ENCODE assay signal across 13 cellular contexts in the genomic region with DNA sequence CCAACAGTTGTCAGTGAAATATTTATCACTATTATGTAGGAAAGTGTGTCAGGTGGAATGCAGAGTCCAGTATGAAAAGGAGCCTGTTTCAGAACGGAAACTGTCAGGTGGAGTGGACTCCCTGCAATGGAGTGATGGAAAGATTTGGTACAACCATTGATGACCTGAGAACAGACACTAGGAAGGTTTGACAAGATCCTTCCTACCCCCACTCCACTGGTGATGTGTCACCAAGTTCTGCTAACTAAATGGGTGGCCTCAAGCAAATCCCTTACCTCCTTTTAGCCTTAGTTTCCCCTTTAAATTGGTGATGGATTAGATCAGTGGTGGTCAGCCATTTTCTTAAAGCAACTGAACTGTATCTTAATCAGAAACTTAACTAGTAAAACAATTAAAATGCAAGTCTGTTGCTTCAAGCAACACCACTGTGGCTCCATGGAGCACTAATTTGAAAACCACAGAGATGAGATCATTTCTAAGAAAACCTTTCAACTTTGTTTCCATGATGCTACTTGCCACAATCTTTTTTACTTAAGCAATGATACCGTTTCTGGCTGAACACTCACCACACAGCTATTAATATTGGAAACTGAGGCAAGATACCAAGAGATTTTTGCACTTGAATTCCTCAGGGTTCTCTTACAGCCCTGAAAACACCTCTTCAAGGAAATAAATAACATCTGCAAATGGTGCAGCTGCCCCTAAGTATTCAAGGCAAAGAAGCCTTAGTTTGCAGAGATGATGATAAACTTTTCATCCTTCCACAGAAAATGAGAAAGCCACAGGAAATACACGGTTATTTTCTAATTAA.
DNase-seq lines count a peak whose midpoint lies in the region; ATAC-seq, FAIRE-seq and TF ChIP-seq lines count a peak whose summit lies in the region.
"Had no signal": no experiment of that assay in that cellular context is flagged by ENCODE, and none has a peak within 500 bp of the region (broad histone marks: within the 10 kb centered on the region; RNA-seq: fewer than 3 reads in every experiment).

No MANE protein-coding gene starts in this region.

- TF ChIP-seq POLR2A in GM12891 (IDR thresholded peaks at IDR 0.05; ENCODE audit: low read depth, low read length) (no peak), upper lobe of left lung (IDR thresholded peaks at IDR 0.05) (no peak)

- H3K27ac ChIP-seq in mucosa of rectum (ENCODE audit: low read depth in 2 of 2, low read length in 2 of 2), result peak overlapping the region; percentile 26 to 28
- peak overlapping the region in 2 of 4 donors; percentile 16 to 35 for H3K27ac ChIP-seq in upper lobe of left lung
- H3K27ac ChIP-seq: HL-60 had no signal

- ATAC-seq in HG02678 (IDR thresholded peaks at IDR 0.05; ENCODE audit: unreplicated experiment) (peak; percentile 54), upper lobe of left lung (ENCODE audit: low FRiP score in 2 of 2) (no peak)

- H3K36me3 Mint-ChIP-seq in activated CD4-positive, alpha-beta T cell treated with anti-CD3 and anti-CD28 coated beads, Interleukin-2, amount 10 ng/mL, durations not matched to agents 24 days and 14 days (ENCODE audit: low read depth), result peaks cover 28% of the 10 kb centered on the region

- intact Hi-C loops in activated CD4-positive, alpha-beta T cell treated with anti-CD3 and anti-CD28 coated beads, Interleukin-2, amount 10 ng/mL, durations not matched to agents 24 days and 14 days (cut with micrococcal nuclease), result loop anchor here (1.0 to 10.0 kb wide), 6 partner anchors 32 to 509 kb away; no protein-coding TSS in a partner anchor

- H3K9me3 ChIP-seq in mucosa of rectum (ENCODE audit: control insufficient read depth in 2 of 2, low read length in 2 of 2), result no peaks in the 10 kb centered on the region
- H3K9me3 ChIP-seq in upper lobe of left lung, result no peaks in the 10 kb centered on the region
- no peaks in the 10 kb centered on the region for H3K9me3 ChIP-seq in HAP-1

- no peak for TF ChIP-seq EP300 in upper lobe of left lung (IDR thresholded peaks at IDR 0.05)

- H3K4me3 ChIP-seq in mucosa of rectum (ENCODE audit: low read length in 2 of 2) (no peak overlapping the region), upper lobe of left lung (no peak overlapping the region), HAP-1 (no peak overlapping the region)

- no peak overlapping the region for H3K9ac ChIP-seq in mucosa of rectum (ENCODE audit: low read depth in 1 of 2, low read length in 2 of 2)

- peak; percentile 69 for FAIRE-seq in GM12891 (lab: Jason Lieb, UNC)
- FAIRE-seq: bronchial epithelial cell had no signal

- peak overlapping the region; percentile 100 for H3K27ac Mint-ChIP-seq in activated CD4-positive, alpha-beta T cell treated with anti-CD3 and anti-CD28 coated beads, Interleukin-2, amount 10 ng/mL, durations not matched to agents 24 days and 14 days

- no peaks in the 10 kb centered on the region for H3K27me3 Mint-ChIP-seq in activated CD4-positive, alpha-beta T cell treated with anti-CD3 and anti-CD28 coated beads, Interleukin-2, amount 10 ng/mL, durations not matched to agents 24 days and 14 days

- peak overlapping the region; percentile 69 for H3K4me3 Mint-ChIP-seq in activated CD4-positive, alpha-beta T cell treated with anti-CD3 and anti-CD28 coated beads, Interleukin-2, amount 10 ng/mL, durations not matched to agents 24 days and 14 days

- peaks cover 12 to 13% of the 10 kb centered on the region in 2 donors for H3K27me3 ChIP-seq in mucosa of rectum (ENCODE audit: control insufficient read depth in 2 of 2, insufficient read depth in 2 of 2, low read length in 2 of 2)
- H3K27me3 ChIP-seq in upper lobe of left lung, result peaks cover 0 to 4% (median 2%) of the 10 kb centered on the region in 4 donors
- no peaks in the 10 kb centered on the region; the same call in 1 of the 2 replicates for H3K27me3 ChIP-seq in HAP-1 (ENCODE audit: low read depth)

- peaks cover 67% of the 10 kb centered on the region for H3K4me1 Mint-ChIP-seq in activated CD4-positive, alpha-beta T cell treated with anti-CD3 and anti-CD28 coated beads, Interleukin-2, amount 10 ng/mL, durations not matched to agents 24 days and 14 days

- H3K9me3 Mint-ChIP-seq in activated CD4-positive, alpha-beta T cell treated with anti-CD3 and anti-CD28 coated beads, Interleukin-2, amount 10 ng/mL, durations not matched to agents 24 days and 14 days, result peaks cover 9% of the 10 kb centered on the region

- 80 to 81% methylated on average over 3 of the region's 3 CpGs for WGBS in upper lobe of left lung, 2 donors

- H3K36me3 ChIP-seq in mucosa of rectum (ENCODE audit: control insufficient read depth in 2 of 2, insufficient read depth in 2 of 2, low read length in 2 of 2), result peaks cover 5 to 6% of the 10 kb centered on the region in 2 donors
- peaks cover 0 to 15% (median 1%) of the 10 kb centered on the region in 4 donors for H3K36me3 ChIP-seq in upper lobe of left lung
- H3K36me3 ChIP-seq in HAP-1 (replicated peaks), result no peaks in the 10 kb centered on the region

- in situ Hi-C loops in HAP-1 (cut with MboI; ENCODE audit: low sequenced_read_pairs), result no loop called here
- in situ Hi-C loops in ACHN (cut with HindIII; ENCODE audit: low pct_ligation_motif_present, low pct_unique_long_range_greater_than_20kb, low sequenced_read_pairs), result no loop called here

- no peak for DNase-seq in GM12891 (ENCODE audit: insufficient read length, low spot score)
- peak; percentile 87 for DNase-seq in activated CD4-positive, alpha-beta T cell treated with anti-CD3 and anti-CD28 coated beads, Interleukin-2, amount 10 ng/mL, durations not matched to agents 24 days and 14 days
- no peak for DNase-seq in NOMO-1 treated with DMSO at 0.1 percent for 48 hours (lab: John Stamatoyannopoulos, UW; ENCODE audit: unreplicated experiment)
- DNase-seq in upper lobe of left lung, result no peak
- DNase-seq in HAP-1 (ENCODE audit: low spot score in 2 of 2), result no peak
- DNase-seq in ACHN, result no peak
- DNase-seq: DMS79, NCI-H446 treated with DMSO at 0.1 percent for 48 hours, T1000 had no signal

- H3K4me1 ChIP-seq in mucosa of rectum (ENCODE audit: control insufficient read depth in 2 of 2, insufficient read depth in 2 of 2, low read length in 2 of 2), result peaks cover 3 to 6% of the 10 kb centered on the region in 2 donors
- peaks cover 9 to 13% (median 10%) of the 10 kb centered on the region in 4 donors for H3K4me1 ChIP-seq in upper lobe of left lung
- no peaks in the 10 kb centered on the region; the same call in 1 of the 2 replicates for H3K4me1 ChIP-seq in HAP-1

- no peak for TF ChIP-seq CTCF in upper lobe of left lung (IDR thresholded peaks at IDR 0.05)

TF ChIP-seq in GM12891, 5 proteins besides CTCF, POLR2A, EP300 and RAD21:
- TF ChIP-seq TAF1 (IDR thresholded peaks at IDR 0.05; ENCODE audit: low read depth, low read length) (no peak), SPI1 (IDR thresholded peaks at IDR 0.05; ENCODE audit: low read depth, low read length) (no peak), PAX5 (IDR thresholded peaks at IDR 0.05; ENCODE audit: insufficient read depth, low read length, severe bottlenecking) (no peak), POLR2AphosphoS5 (IDR thresholded peaks at IDR 0.05; ENCODE audit: low read depth, low read length) (no peak), POU2F2 (IDR thresholded peaks at IDR 0.05; ENCODE audit: low read depth, low read length) (no peak)
